Comparison of ENCODE assay signal across 17 cellular contexts in the genomic region with DNA sequence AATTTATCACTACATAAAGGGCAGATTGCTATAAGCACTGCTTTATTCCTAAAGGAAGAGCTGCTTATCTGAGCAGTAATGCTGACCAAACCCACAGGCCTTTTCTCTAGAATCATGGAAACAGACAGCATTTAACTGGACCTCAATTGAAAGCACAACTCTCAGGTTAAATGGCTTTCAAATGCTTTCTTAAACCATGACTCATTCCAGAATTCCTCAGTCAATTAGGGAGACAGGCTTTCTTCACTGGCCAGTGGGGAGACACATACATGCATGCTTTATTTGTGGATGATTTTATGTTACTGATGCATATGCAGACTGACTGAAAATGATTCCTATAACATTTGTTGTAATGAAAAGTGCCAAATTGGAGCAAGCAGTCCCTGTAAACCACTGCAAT.
DNase-seq lines count a peak whose midpoint lies in the region; ATAC-seq and TF ChIP-seq lines count a peak whose summit lies in the region.
"Had no signal": no experiment of that assay in that cellular context is flagged by ENCODE, and none has a peak within 500 bp of the region (broad histone marks: within the 10 kb centered on the region; RNA-seq: fewer than 3 reads in every experiment).

No MANE protein-coding gene starts in this region.

- H3K27me3 Mint-ChIP-seq in activated T-cell treated with anti-CD3 and anti-CD28 coated beads, Interleukin-2, amount 50 U/mL, for 72 hours (ENCODE audit: low read depth): no peaks in the 10 kb centered on the region
- H3K27me3 Mint-ChIP-seq in activated CD4-positive, alpha-beta memory T cell treated with anti-CD3 and anti-CD28 coated beads, Interleukin-2, amount 10 ng/mL, durations not matched to agents 7 days and 5 days: no peaks in the 10 kb centered on the region
- H3K27me3 Mint-ChIP-seq in mesothelial cell of epicardium (ENCODE audit: low read depth): no peaks in the 10 kb centered on the region
- H3K27me3 Mint-ChIP-seq in CD8-positive, alpha-beta T cell (ENCODE audit: low read depth): no peaks in the 10 kb centered on the region

- peaks cover 3 to 13% of the 10 kb centered on the region in 2 donors for H3K9me3 Mint-ChIP-seq in activated T-cell treated with anti-CD3 and anti-CD28 coated beads, Interleukin-2, amount 50 U/mL, for 72 hours
- H3K9me3 Mint-ChIP-seq in activated CD4-positive, alpha-beta memory T cell treated with anti-CD3 and anti-CD28 coated beads, Interleukin-2, amount 10 ng/mL, durations not matched to agents 7 days and 5 days: peaks cover 11% of the 10 kb centered on the region
- peaks cover 43% of the 10 kb centered on the region for H3K9me3 Mint-ChIP-seq in mesothelial cell of epicardium
- peaks cover 12% of the 10 kb centered on the region for H3K9me3 Mint-ChIP-seq in CD8-positive, alpha-beta T cell

- H3K36me3 Mint-ChIP-seq in activated T-cell treated with anti-CD3 and anti-CD28 coated beads, Interleukin-2, amount 50 U/mL, for 72 hours (ENCODE audit: insufficient read depth in 2 of 2): peaks cover 37 to 55% of the 10 kb centered on the region in 2 donors
- H3K36me3 Mint-ChIP-seq in activated CD4-positive, alpha-beta memory T cell treated with anti-CD3 and anti-CD28 coated beads, Interleukin-2, amount 10 ng/mL, durations not matched to agents 7 days and 5 days (ENCODE audit: low read depth): peaks cover 76% of the 10 kb centered on the region
- peaks cover 76% of the 10 kb centered on the region for H3K36me3 Mint-ChIP-seq in mesothelial cell of epicardium
- H3K36me3 Mint-ChIP-seq in CD8-positive, alpha-beta T cell: peaks cover 58% of the 10 kb centered on the region

- H3K4me1 ChIP-seq in CD8-positive, alpha-beta T cell (ENCODE audit: insufficient read depth, low read length): no peaks in the 10 kb centered on the region
- H3K4me1 ChIP-seq: gastroesophageal sphincter, SJSA1 had no signal

- no peaks in the 10 kb centered on the region for H3K4me1 Mint-ChIP-seq in activated T-cell treated with anti-CD3 and anti-CD28 coated beads, Interleukin-2, amount 50 U/mL, for 72 hours (ENCODE audit: low read depth)
- no peaks in the 10 kb centered on the region for H3K4me1 Mint-ChIP-seq in activated CD4-positive, alpha-beta memory T cell treated with anti-CD3 and anti-CD28 coated beads, Interleukin-2, amount 10 ng/mL, durations not matched to agents 7 days and 5 days
- H3K4me1 Mint-ChIP-seq in mesothelial cell of epicardium: no peaks in the 10 kb centered on the region
- H3K4me1 Mint-ChIP-seq in CD8-positive, alpha-beta T cell (ENCODE audit: low read depth): no peaks in the 10 kb centered on the region

- H3K9me3 ChIP-seq in CD8-positive, alpha-beta T cell (ENCODE audit: low read length): peaks cover 6% of the 10 kb centered on the region
- H3K9me3 ChIP-seq: SJSA1 had no signal

- H3K36me3 ChIP-seq in CD8-positive, alpha-beta T cell (ENCODE audit: insufficient read depth, low read length): peaks cover 7% of the 10 kb centered on the region

- H3K27me3 ChIP-seq in CD8-positive, alpha-beta T cell (ENCODE audit: insufficient read depth, low read length): no peaks in the 10 kb centered on the region
- H3K27me3 ChIP-seq: gastroesophageal sphincter, SJSA1 had no signal

- intact Hi-C loops in CD8-positive, alpha-beta T cell (cut with DNase I, micrococcal nuclease): loop anchor here (1.0 to 5.0 kb wide), 2 partner anchors 459 to 464 kb away; no protein-coding TSS in a partner anchor

- DNase-seq in AG08395 (ENCODE audit: low spot score): peak; percentile 38
- peak; percentile 7 for DNase-seq in HT1080 (ENCODE audit: low read depth)
- peak; percentile 20 for DNase-seq in amniotic epithelial cell (ENCODE audit: low read depth)
- peak; percentile 9 to 44 for DNase-seq in foreskin fibroblast
- no peak for DNase-seq in activated T-cell treated with anti-CD3 and anti-CD28 coated beads, Interleukin-2, amount 50 U/mL, for 72 hours
- no peak for DNase-seq in activated CD4-positive, alpha-beta memory T cell treated with anti-CD3 and anti-CD28 coated beads, Interleukin-2, amount 10 ng/mL, durations not matched to agents 7 days and 5 days
- DNase-seq in mesothelial cell of epicardium (ENCODE audit: low spot score in 2 of 2, unreplicated experiment in 2 of 2): no peak
- no peak for DNase-seq in CD8-positive, alpha-beta T cell
- DNase-seq: activated CD4-positive, CD25-positive, alpha-beta regulatory T cell; activated CD8-positive, alpha-beta memory T cell treated with anti-CD3 and anti-CD28 coated beads for 24 hours; central memory CD4-positive, alpha-beta T cell; HCEC 1CT; NCI-H1105; PC-9 had no signal

- POLR2A ChIA-PET in activated CD4-positive, alpha-beta memory T cell treated with anti-CD3 and anti-CD28 coated beads, Interleukin-2, amount 10 ng/mL, durations not matched to agents 7 days and 5 days (lab: Charles Lee): no interaction called here
- POLR2A ChIA-PET in CD8-positive, alpha-beta T cell (lab: Charles Lee): no interaction called here

- H3K27ac Mint-ChIP-seq in activated T-cell treated with anti-CD3 and anti-CD28 coated beads, Interleukin-2, amount 50 U/mL, for 72 hours: no peak overlapping the region
- no peak overlapping the region for H3K27ac Mint-ChIP-seq in activated CD4-positive, alpha-beta memory T cell treated with anti-CD3 and anti-CD28 coated beads, Interleukin-2, amount 10 ng/mL, durations not matched to agents 7 days and 5 days
- H3K27ac Mint-ChIP-seq in mesothelial cell of epicardium: no peak overlapping the region
- H3K27ac Mint-ChIP-seq in CD8-positive, alpha-beta T cell: no peak overlapping the region
- H3K27ac Mint-ChIP-seq: T-helper 2 cell treated with Interferon-gamma antibody and Interleukin-4, amounts not matched to agents 5 μg/mL and 100 μg/mL, for 36 hours had no signal

- H3K4me3 Mint-ChIP-seq in activated T-cell treated with anti-CD3 and anti-CD28 coated beads, Interleukin-2, amount 50 U/mL, for 72 hours: no peak overlapping the region
- H3K4me3 Mint-ChIP-seq in activated CD4-positive, alpha-beta memory T cell treated with anti-CD3 and anti-CD28 coated beads, Interleukin-2, amount 10 ng/mL, durations not matched to agents 7 days and 5 days: no peak overlapping the region
- no peak overlapping the region for H3K4me3 Mint-ChIP-seq in mesothelial cell of epicardium
- no peak overlapping the region for H3K4me3 Mint-ChIP-seq in CD8-positive, alpha-beta T cell
- H3K4me3 Mint-ChIP-seq: T-helper 2 cell treated with Interferon-gamma antibody and Interleukin-4, amounts not matched to agents 5 μg/mL and 100 μg/mL, for 36 hours had no signal

- CTCF ChIA-PET in activated CD4-positive, alpha-beta memory T cell treated with anti-CD3 and anti-CD28 coated beads, Interleukin-2, amount 10 ng/mL, durations not matched to agents 7 days and 5 days (lab: Charles Lee): interaction anchor here (2.0 kb wide), 1 partner anchor 434 kb away, joined by 4 read pairs; no protein-coding TSS in a partner anchor
- CTCF ChIA-PET in CD8-positive, alpha-beta T cell (lab: Charles Lee): interaction anchor here (1.1 to 1.3 kb wide), 2 partner anchors 164 to 256 kb away, joined by 3 read pairs; no protein-coding TSS in a partner anchor

- TF ChIP-seq CTCF in foreskin fibroblast (IDR thresholded peaks at IDR 0.05; ENCODE audit: low read depth, low read length) (no peak), mesothelial cell of epicardium (IDR thresholded peaks at IDR 0.05; ENCODE audit: unreplicated experiment) (no peak)
- TF ChIP-seq CTCF in CD8-positive, alpha-beta T cell (IDR thresholded peaks at IDR 0.05): no peak

- no peak overlapping the region for H3K27ac ChIP-seq in CD8-positive, alpha-beta T cell (ENCODE audit: low read depth, low read length)
- H3K27ac ChIP-seq: gastroesophageal sphincter, PC-9, SJSA1 had no signal

- no peak overlapping the region for H3K4me3 ChIP-seq in foreskin fibroblast (ENCODE audit: low read depth in 1 of 2, low read length in 2 of 2)
- no peak overlapping the region for H3K4me3 ChIP-seq in CD8-positive, alpha-beta T cell (ENCODE audit: low read depth, low read length)
- H3K4me3 ChIP-seq: gastroesophageal sphincter, PC-9, SJSA1 had no signal

- ATAC-seq in activated T-cell treated with anti-CD3 and anti-CD28 coated beads, Interleukin-2, amount 50 U/mL, for 72 hours (replicated peaks in 1 of 2): no peak
- no peak for ATAC-seq in CD8-positive, alpha-beta T cell
- ATAC-seq: gastroesophageal sphincter had no signal

Comparison
In these comparisons a context has a peak if more than half of its experiments do, and no peak if none do; other contexts are left out.
1. DNase-seq: peak in AG08395 (single experiment), HT1080 (single experiment), amniotic epithelial cell (single experiment) and foreskin fibroblast (2 of 2); none in activated T-cell treated with anti-CD3 and anti-CD28 coated beads, Interleukin-2, amount 50 U/mL, for 72 hours (0 of 2), activated CD4-positive, alpha-beta memory T cell treated with anti-CD3 and anti-CD28 coated beads, Interleukin-2, amount 10 ng/mL, durations not matched to agents 7 days and 5 days (single experiment), mesothelial cell of epicardium (0 of 2) and CD8-positive, alpha-beta T cell (0 of 7).